1 cellular context compared by ENCODE assay signal in genomic region chr1:153544453-153545066, GRCh38.
TF ChIP-seq lines count a peak whose summit lies in the region.

No MANE protein-coding gene starts in this region.

TF ChIP-seq in K562, 482 proteins besides CTCF, POLR2A, EP300 and RAD21 (continued from another document):
- TF ChIP-seq, protein P1, sequence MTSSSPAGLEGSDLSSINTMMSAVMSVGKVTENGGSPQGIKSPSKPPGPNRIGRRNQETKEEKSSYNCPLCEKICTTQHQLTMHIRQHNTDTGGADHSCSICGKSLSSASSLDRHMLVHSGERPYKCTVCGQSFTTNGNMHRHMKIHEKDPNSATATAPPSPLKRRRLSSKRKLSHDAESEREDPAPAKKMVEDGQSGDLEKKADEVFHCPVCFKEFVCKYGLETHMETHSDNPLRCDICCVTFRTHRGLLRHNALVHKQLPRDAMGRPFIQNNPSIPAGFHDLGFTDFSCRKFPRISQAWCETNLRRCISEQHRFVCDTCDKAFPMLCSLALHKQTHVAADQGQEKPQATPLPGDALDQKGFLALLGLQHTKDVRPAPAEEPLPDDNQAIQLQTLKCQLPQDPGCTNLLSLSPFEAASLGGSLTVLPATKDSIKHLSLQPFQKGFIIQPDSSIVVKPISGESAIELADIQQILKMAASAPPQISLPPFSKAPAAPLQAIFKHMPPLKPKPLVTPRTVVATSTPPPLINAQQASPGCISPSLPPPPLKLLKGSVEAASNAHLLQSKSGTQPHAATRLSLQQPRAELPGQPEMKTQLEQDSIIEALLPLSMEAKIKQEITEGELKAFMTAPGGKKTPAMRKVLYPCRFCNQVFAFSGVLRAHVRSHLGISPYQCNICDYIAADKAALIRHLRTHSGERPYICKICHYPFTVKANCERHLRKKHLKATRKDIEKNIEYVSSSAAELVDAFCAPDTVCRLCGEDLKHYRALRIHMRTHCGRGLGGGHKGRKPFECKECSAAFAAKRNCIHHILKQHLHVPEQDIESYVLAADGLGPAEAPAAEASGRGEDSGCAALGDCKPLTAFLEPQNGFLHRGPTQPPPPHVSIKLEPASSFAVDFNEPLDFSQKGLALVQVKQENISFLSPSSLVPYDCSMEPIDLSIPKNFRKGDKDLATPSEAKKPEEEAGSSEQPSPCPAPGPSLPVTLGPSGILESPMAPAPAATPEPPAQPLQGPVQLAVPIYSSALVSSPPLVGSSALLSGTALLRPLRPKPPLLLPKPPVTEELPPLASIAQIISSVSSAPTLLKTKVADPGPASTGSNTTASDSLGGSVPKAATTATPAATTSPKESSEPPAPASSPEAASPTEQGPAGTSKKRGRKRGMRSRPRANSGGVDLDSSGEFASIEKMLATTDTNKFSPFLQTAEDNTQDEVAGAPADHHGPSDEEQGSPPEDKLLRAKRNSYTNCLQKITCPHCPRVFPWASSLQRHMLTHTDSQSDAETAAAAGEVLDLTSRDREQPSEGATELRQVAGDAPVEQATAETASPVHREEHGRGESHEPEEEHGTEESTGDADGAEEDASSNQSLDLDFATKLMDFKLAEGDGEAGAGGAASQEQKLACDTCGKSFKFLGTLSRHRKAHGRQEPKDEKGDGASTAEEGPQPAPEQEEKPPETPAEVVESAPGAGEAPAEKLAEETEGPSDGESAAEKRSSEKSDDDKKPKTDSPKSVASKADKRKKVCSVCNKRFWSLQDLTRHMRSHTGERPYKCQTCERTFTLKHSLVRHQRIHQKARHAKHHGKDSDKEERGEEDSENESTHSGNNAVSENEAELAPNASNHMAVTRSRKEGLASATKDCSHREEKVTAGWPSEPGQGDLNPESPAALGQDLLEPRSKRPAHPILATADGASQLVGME (CRISPR knock-in tag; IDR thresholded peaks at IDR 0.05), result no peak
- TF ChIP-seq TRIM28 (IDR thresholded peaks at IDR 0.05) (peak; percentile 69), MBD2 (IDR thresholded peaks at IDR 0.05; ENCODE audit: borderline replicate concordance, low read depth) (no peak), NR1H2 (CRISPR knock-in tag; IDR thresholded peaks at IDR 0.05) (no peak), ILK (tag; IDR thresholded peaks at IDR 0.05; ENCODE audit: borderline replicate concordance, low read depth) (no peak), NFIX (CRISPR knock-in tag; IDR thresholded peaks at IDR 0.05; ENCODE audit: low read depth) (no peak), LEF1 (IDR thresholded peaks at IDR 0.05) (no peak), EZH2 (IDR thresholded peaks at IDR 0.05; ENCODE audit: borderline replicate concordance, low read depth, low read length) (no peak), ZNF140 (CRISPR knock-in tag; IDR thresholded peaks at IDR 0.05) (no peak), ZNF232 (CRISPR knock-in tag; IDR thresholded peaks at IDR 0.05) (no peak), U2AF1 (optimal IDR thresholded peaks at IDR 0.05; ENCODE audit: low read depth, low read length) (no peak)
